Comparison of ENCODE assay signal across 10 cellular contexts in genomic region chr2:74414475-74414874, GRCh38. TPM values are rescaled to one million over a fixed set of nuclear protein-coding genes. Genes with fewer than 3 reads are reported as not detected.
DNase-seq lines count a peak whose midpoint lies in the region; ATAC-seq lines count a peak whose summit lies in the region.
"Had no signal": no experiment of that assay in that cellular context is flagged by ENCODE, and none has a peak within 500 bp of the region (broad histone marks: within the 10 kb centered on the region; RNA-seq: fewer than 3 reads in every experiment).

No MANE protein-coding gene starts in this region.

- DNase-seq in stimulated activated naive CD8-positive, alpha-beta T cell treated with anti-CD3 and anti-CD28 coated beads, Interleukin-15, Interleukin-2, amounts not matched to agents 100 U/mL and 50 U/mL, for 24 hours: no peak
- no peak for DNase-seq in aorta
- no peak for DNase-seq in amygdala (lab: John Stamatoyannopoulos, UW)
- DNase-seq in NCI-H526 treated with DMSO at 0.1 percent for 48 hours (lab: John Stamatoyannopoulos, UW): no peak
- DNase-seq: central memory CD4-positive, alpha-beta T cell; T1000 had no signal

- H3K36me3 ChIP-seq in endocrine pancreas (ENCODE audit: control insufficient read depth, insufficient read depth, low read length): no peaks in the 10 kb centered on the region
- no peaks in the 10 kb centered on the region for H3K36me3 ChIP-seq in muscle layer of duodenum (ENCODE audit: control insufficient read depth in 1 of 2, insufficient read depth in 2 of 2, low read length in 2 of 2)
- no peaks in the 10 kb centered on the region for H3K36me3 ChIP-seq in aorta (ENCODE audit: control insufficient read depth in 1 of 2, insufficient read depth in 2 of 2, low read length in 1 of 2)

- no peak overlapping the region for H3K27ac Mint-ChIP-seq in stimulated activated naive CD8-positive, alpha-beta T cell treated with anti-CD3 and anti-CD28 coated beads, Interleukin-15, Interleukin-2, amounts not matched to agents 100 ng/mL and 50 ng/mL, for 24 hours

- peak overlapping the region; percentile 52 for H3K9ac ChIP-seq in endocrine pancreas (ENCODE audit: control insufficient read depth, insufficient read depth, low read length)

- no peaks in the 10 kb centered on the region for H3K27me3 Mint-ChIP-seq in stimulated activated naive CD8-positive, alpha-beta T cell treated with anti-CD3 and anti-CD28 coated beads, Interleukin-15, Interleukin-2, amounts not matched to agents 100 ng/mL and 50 ng/mL, for 24 hours

- no peak for ATAC-seq in stimulated activated naive CD8-positive, alpha-beta T cell treated with anti-CD3 and anti-CD28 coated beads, Interleukin-15, Interleukin-2, amounts not matched to agents 100 U/mL and 50 U/mL, for 24 hours
- ATAC-seq in aorta (ENCODE audit: low FRiP score) (peak; percentile 49), GM21737 (IDR thresholded peaks at IDR 0.05; ENCODE audit: unreplicated experiment) (no peak)

- H3K9me3 Mint-ChIP-seq in stimulated activated naive CD8-positive, alpha-beta T cell treated with anti-CD3 and anti-CD28 coated beads, Interleukin-15, Interleukin-2, amounts not matched to agents 100 ng/mL and 50 ng/mL, for 24 hours: no peaks in the 10 kb centered on the region

- H3K9me3 ChIP-seq in endocrine pancreas (ENCODE audit: control insufficient read depth, low read length) (no peaks in the 10 kb centered on the region), muscle layer of duodenum (ENCODE audit: control insufficient read depth in 1 of 2, low read length in 2 of 2) (no peaks in the 10 kb centered on the region), aorta (ENCODE audit: control insufficient read depth, low read length) (no peaks in the 10 kb centered on the region)

- H3K4me1 Mint-ChIP-seq in stimulated activated naive CD8-positive, alpha-beta T cell treated with anti-CD3 and anti-CD28 coated beads, Interleukin-15, Interleukin-2, amounts not matched to agents 100 ng/mL and 50 ng/mL, for 24 hours (ENCODE audit: low read depth): peaks cover 15% of the 10 kb centered on the region

- no peaks in the 10 kb centered on the region for H3K36me3 Mint-ChIP-seq in stimulated activated naive CD8-positive, alpha-beta T cell treated with anti-CD3 and anti-CD28 coated beads, Interleukin-15, Interleukin-2, amounts not matched to agents 100 ng/mL and 50 ng/mL, for 24 hours (ENCODE audit: low read depth)

- WGBS in aorta, 2 donors: 38 to 42% methylated on average over 20 of the region's 20 CpGs

- H3K4me1 ChIP-seq in endocrine pancreas (ENCODE audit: control insufficient read depth, insufficient read depth, low read length): no peaks in the 10 kb centered on the region
- peaks cover 8 to 36% of the 10 kb centered on the region in 2 donors for H3K4me1 ChIP-seq in muscle layer of duodenum (ENCODE audit: control insufficient read depth in 1 of 2, insufficient read depth in 2 of 2, low read length in 2 of 2)
- no peaks in the 10 kb centered on the region for H3K4me1 ChIP-seq in aorta (ENCODE audit: control insufficient read depth in 1 of 2, insufficient read depth in 2 of 2, low read length in 2 of 2)

- intact Hi-C loops in aorta (cut with DNase I): no loop called here

- H3K27ac ChIP-seq in muscle layer of duodenum (ENCODE audit: low read length): no peak overlapping the region
- no peak overlapping the region for H3K27ac ChIP-seq in aorta (ENCODE audit: low read depth in 1 of 2, low read length in 2 of 2)

- H3K27me3 ChIP-seq in endocrine pancreas (ENCODE audit: control insufficient read depth, insufficient read depth, low read length): no peaks in the 10 kb centered on the region
- no peaks in the 10 kb centered on the region for H3K27me3 ChIP-seq in muscle layer of duodenum (ENCODE audit: low read depth, low read length)
- no peaks in the 10 kb centered on the region for H3K27me3 ChIP-seq in aorta (ENCODE audit: control insufficient read depth in 1 of 2, insufficient read depth in 2 of 2, low read length in 1 of 2)

- no peak overlapping the region for H3K4me3 ChIP-seq in endocrine pancreas (ENCODE audit: control insufficient read depth, insufficient read depth, low read length)
- H3K4me3 ChIP-seq in muscle layer of duodenum (ENCODE audit: low read depth in 1 of 2, low read length in 2 of 2): peak overlapping the region; percentile 76 to 78
- H3K4me3 ChIP-seq in aorta (ENCODE audit: low read length in 2 of 2): peak overlapping the region; percentile 20 to 48

- peak overlapping the region; percentile 52 for H3K4me3 Mint-ChIP-seq in stimulated activated naive CD8-positive, alpha-beta T cell treated with anti-CD3 and anti-CD28 coated beads, Interleukin-15, Interleukin-2, amounts not matched to agents 100 ng/mL and 50 ng/mL, for 24 hours

RNA-seq across cellular contexts. Expression of gene C2orf81, which starts 6.9 kb away (rescaled TPM):
- 1 to 10 TPM; 1.4 to 3.1 TPM for total RNA-seq in aorta
- polyA plus RNA-seq in aorta: 1 to 10 TPM; 1.3 to 4.5 TPM

RNA-seq across cellular contexts. Expression of gene WDR54, which starts 7.1 kb away (rescaled TPM):
- total RNA-seq in aorta: 10 to 100 TPM in 1 of 2 donors, 1 to 10 TPM in 1; 6.3 to 10.2 TPM
- polyA plus RNA-seq in aorta: 10 to 100 TPM in 1 of 2 donors, 1 to 10 TPM in 1; 6.5 to 19.9 TPM

RNA-seq across cellular contexts. Expression of gene RTKN, which starts 27.3 kb away (rescaled TPM):
- 10 to 100 TPM; 11.7 to 27.7 TPM for total RNA-seq in aorta
- 10 to 100 TPM; 10.3 to 19.5 TPM for polyA plus RNA-seq in aorta

RNA-seq across cellular contexts. Expression of gene DCTN1, which starts 34.4 kb away (rescaled TPM):
- 100 to 1,000 TPM; 141 to 158 TPM for total RNA-seq in aorta
- polyA plus RNA-seq in aorta: 100 to 1,000 TPM in 1 of 2 donors, 10 to 100 TPM in 1; 73.8 to 106 TPM

RNA-seq across cellular contexts. Expression of gene INO80B, which starts 40.4 kb away (rescaled TPM):
- 10 to 100 TPM; 29.3 to 38.2 TPM for total RNA-seq in aorta
- 10 to 100 TPM; 18.2 to 60.9 TPM for polyA plus RNA-seq in aorta
